Comparison of ENCODE assay signal across 8 cellular contexts in the genomic region with DNA sequence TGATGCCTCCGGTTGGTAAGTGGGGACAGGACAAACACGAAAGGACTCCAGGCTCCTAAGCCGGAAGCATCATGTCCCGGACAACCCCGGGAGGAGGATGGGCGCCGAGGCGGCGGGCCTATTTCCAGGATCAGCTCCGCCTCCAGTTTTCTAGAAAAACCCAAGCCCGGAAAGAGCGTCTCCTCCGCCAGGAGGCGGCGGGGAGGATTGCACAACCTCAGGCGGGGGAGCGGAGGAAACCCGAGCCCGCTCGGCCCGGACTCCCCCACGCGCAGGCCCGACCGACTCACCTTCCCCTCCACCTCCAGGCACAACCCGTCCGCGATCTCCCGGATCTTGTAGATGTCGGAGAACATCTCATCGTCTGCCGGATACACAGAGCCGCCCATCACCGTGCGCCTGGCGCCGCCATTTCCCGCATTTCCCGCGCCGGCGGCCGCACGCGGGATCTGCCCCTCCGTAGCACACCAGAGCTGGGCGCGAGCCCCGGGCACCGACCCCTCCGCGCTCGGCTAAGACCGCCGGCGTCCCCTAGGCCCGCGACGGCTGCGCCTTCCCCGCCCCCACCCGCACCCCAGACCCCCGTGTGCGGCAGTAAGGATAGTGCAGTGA. TPM values are rescaled to one million over a fixed set of nuclear protein-coding genes. Genes with fewer than 3 reads are reported as not detected.
DNase-seq lines count a peak whose midpoint lies in the region; ATAC-seq and TF ChIP-seq lines count a peak whose summit lies in the region.

No MANE protein-coding gene starts in this region.

- TF ChIP-seq CTCF in WERI-Rb-1 (IDR thresholded peaks at IDR 0.05; ENCODE audit: low read depth, low read length) = peak; percentile 51

- in situ Hi-C loops in T47D (cut with HindIII; ENCODE audit: low pct_unique_long_range_greater_than_20kb, low sequenced_read_pairs) = no loop called here

- no peaks in the 10 kb centered on the region for H3K9me3 ChIP-seq in WERI-Rb-1 (ENCODE audit: severe bottlenecking)
- no peaks in the 10 kb centered on the region for H3K9me3 ChIP-seq in iPS-20b (ENCODE audit: insufficient read depth, low read depth, low read length)
- H3K9me3 ChIP-seq in skeletal muscle tissue (ENCODE audit: control insufficient read depth in 3 of 3, low read length in 3 of 3) = no peaks in the 10 kb centered on the region

- H3K4me1 ChIP-seq in iPS-20b (ENCODE audit: insufficient read depth, low read length) (peaks cover 13% of the 10 kb centered on the region; the same call in 1 of the 2 replicates), skeletal muscle tissue (ENCODE audit: control insufficient read depth in 3 of 3, insufficient read depth in 3 of 3, low read length in 3 of 3) (peaks cover 49 to 57% (median 50%) of the 10 kb centered on the region in 3 donors)

- H3K27ac ChIP-seq in WERI-Rb-1 (peak overlapping the region; percentile 97), iPS-20b (ENCODE audit: low read length) (peak overlapping the region; percentile 95), skeletal muscle tissue (ENCODE audit: low read depth, low read length) (peak overlapping the region; percentile 100)

- peaks cover 53% of the 10 kb centered on the region for H3K36me3 ChIP-seq in WERI-Rb-1
- peaks cover 56% of the 10 kb centered on the region for H3K36me3 ChIP-seq in iPS-20b (ENCODE audit: insufficient read depth, low read depth, low read length)
- H3K36me3 ChIP-seq in skeletal muscle tissue (ENCODE audit: control insufficient read depth in 3 of 3, insufficient read depth in 3 of 3, low read length in 3 of 3) = peaks cover 43 to 52% (median 50%) of the 10 kb centered on the region in 3 donors

- H3K27me3 ChIP-seq in WERI-Rb-1 (ENCODE audit: insufficient read depth, low read depth, severe bottlenecking) (no peaks in the 10 kb centered on the region), iPS-20b (ENCODE audit: insufficient read depth, low read length) (no peaks in the 10 kb centered on the region), skeletal muscle tissue (ENCODE audit: control insufficient read depth in 3 of 3, insufficient read depth in 3 of 3, low read length in 3 of 3) (no peaks in the 10 kb centered on the region)

- peak; percentile 17 to 41 for DNase-seq in NCI-H187 (lab: John Stamatoyannopoulos, UW)
- DNase-seq in NCI-H187 treated with DMSO at 0.1 percent for 48 hours (lab: John Stamatoyannopoulos, UW) = no peak
- peak; percentile 16 for DNase-seq in NCI-H2029 treated with DMSO at 0.1 percent for 48 hours (lab: John Stamatoyannopoulos, UW)
- DNase-seq in WERI-Rb-1 = peak; percentile 89
- peak; percentile 25 to 89 for DNase-seq in T47D (ENCODE audit: low read depth in 1 of 2, low spot score in 1 of 2)

- peak overlapping the region; percentile 99 for H3K9ac ChIP-seq in iPS-20b (ENCODE audit: low read depth, low read length)
- H3K9ac ChIP-seq in skeletal muscle tissue (ENCODE audit: low read depth in 1 of 3, low read length in 3 of 3) = peak overlapping the region; percentile 94 to 99 (median 98)

- H3K4me3 ChIP-seq in WERI-Rb-1 (ENCODE audit: low read depth, low read length) = peak overlapping the region; percentile 90
- H3K4me3 ChIP-seq in iPS-20b (ENCODE audit: low read length) = peak overlapping the region; percentile 94
- H3K4me3 ChIP-seq in skeletal muscle tissue (ENCODE audit: low read length in 3 of 3) = peak overlapping the region; percentile 83 to 91 (median 88)

- ATAC-seq in HG02884 (IDR thresholded peaks at IDR 0.05; ENCODE audit: unreplicated experiment) = peak; percentile 35

RNA-seq across cellular contexts. Expression of gene TPT1, which starts 0.5 kb away (rescaled TPM):
- total RNA-seq in skeletal muscle tissue = 4,283 TPM
